9 cellular contexts compared by ENCODE assay signal in the genomic region with DNA sequence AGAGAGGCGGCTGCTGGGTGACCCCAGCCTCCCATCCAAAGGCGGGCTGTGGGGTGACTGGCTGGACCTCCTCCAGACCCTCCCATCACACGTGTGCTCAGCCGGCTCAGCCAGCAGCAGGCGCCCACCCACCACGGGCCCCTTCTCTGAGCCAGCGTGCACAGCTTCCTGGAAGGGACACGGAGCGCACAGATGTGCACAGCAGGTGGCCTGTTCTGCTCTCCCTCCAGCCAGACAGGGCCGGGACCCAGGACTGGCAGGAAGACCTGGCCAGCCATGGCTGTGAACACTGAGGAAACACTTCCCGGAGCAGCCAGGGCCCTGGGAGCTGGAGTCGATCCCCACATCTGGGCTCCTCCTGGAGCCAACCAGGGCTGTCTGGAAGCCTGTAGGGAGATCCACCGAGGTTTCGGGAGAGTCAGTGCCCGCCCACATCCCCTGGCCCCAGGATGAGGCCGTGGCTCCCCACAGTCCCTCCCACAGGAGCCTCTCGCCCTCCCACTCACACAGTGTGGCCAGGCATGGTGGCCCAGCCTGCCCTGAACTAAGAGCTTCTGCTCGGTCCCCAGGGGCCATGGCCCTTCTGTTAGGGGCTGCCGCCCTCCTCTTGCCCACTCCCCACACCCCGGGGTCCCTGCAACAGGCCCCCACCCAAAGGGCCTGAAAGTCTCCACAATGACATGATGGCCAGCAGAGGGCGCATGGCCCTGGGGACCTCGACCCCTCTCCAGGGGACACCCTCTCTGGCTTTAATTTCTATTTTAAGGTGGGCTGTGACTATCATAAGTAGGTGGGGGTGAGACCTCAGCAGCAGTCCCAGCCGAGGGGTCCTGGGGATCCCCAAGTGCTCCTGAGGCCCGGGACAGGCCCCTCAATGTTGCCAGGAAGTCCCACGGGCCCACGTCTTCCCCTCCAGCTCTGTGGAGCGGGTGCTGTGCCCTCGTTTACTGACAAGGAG.
DNase-seq lines count a peak whose midpoint lies in the region; ATAC-seq and TF ChIP-seq lines count a peak whose summit lies in the region.
"Had no signal": no experiment of that assay in that cellular context is flagged by ENCODE, and none has a peak within 500 bp of the region (broad histone marks: within the 10 kb centered on the region; RNA-seq: fewer than 3 reads in every experiment).

No MANE protein-coding gene starts in this region.

- DNase-seq in stimulated activated CD4-positive, alpha-beta T cell treated with anti-CD3 and anti-CD28 coated beads, Interleukin-15, amount 100 ng/mL, for 24 hours = peak; percentile 21
- DNase-seq in stimulated activated CD4-positive, alpha-beta T cell treated with anti-CD3 and anti-CD28 coated beads, Interleukin-4, amount 100 ng/mL, for 1 hour = no peak
- DNase-seq in WERI-Rb-1 (no peak), right atrium auricular region (ENCODE audit: low spot score) (no peak), uterus (no peak), cerebellum (ENCODE audit: low spot score) (no peak), kidney tubule cell (ENCODE audit: low spot score) (no peak)

- H3K27ac ChIP-seq in WERI-Rb-1 (no peak overlapping the region), right atrium auricular region (no peak overlapping the region), uterus (no peak overlapping the region)
- H3K27ac ChIP-seq: SK-N-MC had no signal

- H3K4me1 ChIP-seq in right atrium auricular region (peaks cover 0 to 10% of the 10 kb centered on the region in 2 donors), uterus (no peaks in the 10 kb centered on the region)

- TF ChIP-seq POLR2A in uterus (IDR thresholded peaks at IDR 0.05) = no peak

- intact Hi-C loops in uterus (cut with DNase I; ENCODE audit: low total_unique reads) = no loop called here

- no peak for ATAC-seq in HG03342 (IDR thresholded peaks at IDR 0.05; ENCODE audit: unreplicated experiment)

- no peaks in the 10 kb centered on the region for H3K36me3 ChIP-seq in WERI-Rb-1
- no peaks in the 10 kb centered on the region for H3K36me3 ChIP-seq in right atrium auricular region
- no peaks in the 10 kb centered on the region for H3K36me3 ChIP-seq in uterus

- H3K27me3 ChIP-seq in WERI-Rb-1 (ENCODE audit: insufficient read depth, low read depth, severe bottlenecking) = no peaks in the 10 kb centered on the region
- H3K27me3 ChIP-seq in right atrium auricular region = no peaks in the 10 kb centered on the region
- H3K27me3 ChIP-seq in uterus = no peaks in the 10 kb centered on the region

- H3K9me3 ChIP-seq in WERI-Rb-1 (ENCODE audit: severe bottlenecking) (no peaks in the 10 kb centered on the region), right atrium auricular region (no peaks in the 10 kb centered on the region), uterus (no peaks in the 10 kb centered on the region)

- H3K4me3 ChIP-seq in WERI-Rb-1 (ENCODE audit: low read depth, low read length) = no peak overlapping the region
- no peak overlapping the region for H3K4me3 ChIP-seq in right atrium auricular region
- H3K4me3 ChIP-seq in uterus = no peak overlapping the region
- H3K4me3 ChIP-seq: SK-N-MC had no signal

- TF ChIP-seq CTCF in WERI-Rb-1 (IDR thresholded peaks at IDR 0.05; ENCODE audit: low read depth, low read length) (peak; percentile 81), right atrium auricular region (IDR thresholded peaks at IDR 0.05) (peak; percentile 27 to 63), uterus (IDR thresholded peaks at IDR 0.05) (peak; percentile 21 to 41 (median 34))
